Comparison of ENCODE assay signal across 9 cellular contexts in genomic region chr10:8183241-8183704, GRCh38.
DNase-seq lines count a peak whose midpoint lies in the region; TF ChIP-seq lines count a peak whose summit lies in the region.
"Had no signal": no experiment of that assay in that cellular context is flagged by ENCODE, and none has a peak within 500 bp of the region (broad histone marks: within the 10 kb centered on the region; RNA-seq: fewer than 3 reads in every experiment).

No MANE protein-coding gene starts in this region.

- H3K27ac ChIP-seq in KMS-11, result peak overlapping the region; percentile 63

- peak overlapping the region; percentile 26; the same call in 1 of the 2 replicates for H3K9ac ChIP-seq in KMS-11

- no peaks in the 10 kb centered on the region; the same call in 1 of the 2 replicates for H3K27me3 ChIP-seq in KMS-11 (ENCODE audit: insufficient read depth, low read depth)

- no peaks in the 10 kb centered on the region for H3K79me2 ChIP-seq in KMS-11 (ENCODE audit: insufficient read depth, low read depth)

- H3K4me1 ChIP-seq in KMS-11 (ENCODE audit: low read depth, poor library complexity, severe bottlenecking), result peaks cover 26% of the 10 kb centered on the region

- no peaks in the 10 kb centered on the region for H4K20me1 ChIP-seq in KMS-11 (ENCODE audit: insufficient read depth)

- peak overlapping the region; percentile 19 for H2AFZ ChIP-seq in KMS-11 (ENCODE audit: low read depth)

- no peak overlapping the region for H3K4me3 ChIP-seq in KMS-11 (IDR thresholded peaks at IDR 0.05; ENCODE audit: insufficient read depth, low read depth, low read length)

- H3K36me3 ChIP-seq in KMS-11 (ENCODE audit: insufficient read depth), result no peaks in the 10 kb centered on the region

- TF ChIP-seq CTCF in KMS-11 (conservative IDR thresholded peaks at IDR 0.05; ENCODE audit: low read depth, low read length), result no peak
- TF ChIP-seq CTCF in GM13976 (IDR thresholded peaks at IDR 0.05; ENCODE audit: borderline replicate concordance, control extremely low read depth, extremely low read depth, insufficient read depth, missing control alignments), result no peak

- DNase-seq in activated CD4-positive, alpha-beta T cell treated with anti-CD3 and anti-CD28 coated beads for 4 hours, result peak; percentile 50 to 51
- no peak for DNase-seq in activated CD4-positive, alpha-beta T cell treated with anti-CD3 and anti-CD28 coated beads for 1 hour
- peak; percentile 13 for DNase-seq in activated T-helper 9 cell treated with anti-CD3 and anti-CD28 coated beads, Interleukin-2, amount 50 U/mL, for 16 hours (ENCODE audit: low read depth)
- peak; percentile 7 for DNase-seq in stimulated activated CD4-positive, alpha-beta T cell treated with anti-CD3 and anti-CD28 coated beads, Interleukin-4, amount 100 ng/mL, for 1 hour
- no peak for DNase-seq in NCI-H128 (lab: John Stamatoyannopoulos, UW; ENCODE audit: unreplicated experiment)
- no peak for DNase-seq in occipital lobe (lab: John Stamatoyannopoulos, UW)
- DNase-seq in GM13976 (ENCODE audit: low spot score), result no peak
- DNase-seq: SHP77 treated with DMSO at 0.1 percent for 48 hours had no signal

- H3K4me2 ChIP-seq in KMS-11, result peak overlapping the region; percentile 95

- in situ Hi-C loops in GM13976 (cut with MboI; ENCODE audit: low sequenced_read_pairs, unreplicated experiment), result no loop called here

Comparison
In these comparisons a context has a peak if more than half of its experiments do, and no peak if none do; other contexts are left out.
1. DNase-seq: peak in activated CD4-positive, alpha-beta T cell treated with anti-CD3 and anti-CD28 coated beads for 4 hours (2 of 2), activated T-helper 9 cell treated with anti-CD3 and anti-CD28 coated beads, Interleukin-2, amount 50 U/mL, for 16 hours (single experiment) and stimulated activated CD4-positive, alpha-beta T cell treated with anti-CD3 and anti-CD28 coated beads, Interleukin-4, amount 100 ng/mL, for 1 hour (single experiment); none in activated CD4-positive, alpha-beta T cell treated with anti-CD3 and anti-CD28 coated beads for 1 hour (single experiment), NCI-H128 (single experiment), occipital lobe (single experiment) and GM13976 (single experiment).